Comparison of ENCODE assay signal across 30 cellular contexts in genomic region chr7:73858807-73859206, GRCh38. TPM values are rescaled to one million over a fixed set of nuclear protein-coding genes. Genes with fewer than 3 reads are reported as not detected.
"Had no signal": no experiment of that assay in that cellular context is flagged by ENCODE, and none has a peak within 500 bp of the region (broad histone marks: within the 10 kb centered on the region; RNA-seq: fewer than 3 reads in every experiment).

No MANE protein-coding gene starts in this region.

- ATAC-seq: activated CD4-positive, CD25-positive, alpha-beta regulatory T cell treated with anti-CD3 and anti-CD28 coated beads, Interleukin-2, amount 50 U/mL, for 24 hours; activated T-cell treated with anti-CD3 and anti-CD28 coated beads, Interleukin-2, amount 50 U/mL, for 72 hours; body of pancreas; foreskin keratinocyte; left lobe of liver; right cardiac atrium had no signal

- H3K4me3 Mint-ChIP-seq: activated CD4-positive, alpha-beta T cell treated with anti-CD3 and anti-CD28 coated beads, Interleukin-2, amount 10 ng/mL, durations not matched to agents 7 days and 5 days; activated naive CD8-positive, alpha-beta T cell; activated T-cell treated with anti-CD3 and anti-CD28 coated beads, Interleukin-2, amount 50 U/mL, for 72 hours; endodermal cell; neural crest cell; T-helper 1 cell treated with Interleukin-12 subunit alpha and Interleukin-12 subunit beta and Interleukin-4 antibody, amounts not matched to agents 30 μg/mL and 1 μg/mL, for 36 hours had no signal

- H3K27ac Mint-ChIP-seq: activated CD4-positive, alpha-beta T cell treated with anti-CD3 and anti-CD28 coated beads, Interleukin-2, amount 10 ng/mL, durations not matched to agents 7 days and 5 days; activated naive CD8-positive, alpha-beta T cell; activated T-cell treated with anti-CD3 and anti-CD28 coated beads, Interleukin-2, amount 50 U/mL, for 72 hours; endodermal cell; T-helper 1 cell treated with Interleukin-12 subunit alpha and Interleukin-12 subunit beta and Interleukin-4 antibody, amounts not matched to agents 30 μg/mL and 1 μg/mL, for 36 hours had no signal

- H3K4me3 ChIP-seq: body of pancreas, dorsolateral prefrontal cortex, lung, prostate gland, stomach, vagina had no signal

- H3K9me3 Mint-ChIP-seq: activated CD4-positive, alpha-beta T cell treated with anti-CD3 and anti-CD28 coated beads, Interleukin-2, amount 10 ng/mL, durations not matched to agents 7 days and 5 days; activated T-cell treated with anti-CD3 and anti-CD28 coated beads, Interleukin-2, amount 50 U/mL, for 72 hours; neural crest cell; T-helper 1 cell treated with Interleukin-12 subunit alpha and Interleukin-12 subunit beta and Interleukin-4 antibody, amounts not matched to agents 30 μg/mL and 1 μg/mL, for 36 hours had no signal

- DNase-seq: activated CD4-positive, alpha-beta T cell treated with anti-CD3 and anti-CD28 coated beads, Interleukin-2, amount 10 ng/mL, durations not matched to agents 7 days and 5 days; activated CD8-positive, alpha-beta memory T cell treated with anti-CD3 and anti-CD28 coated beads for 24 hours; activated CD8-positive, alpha-beta memory T cell treated with anti-CD3 and anti-CD28 coated beads, Interleukin-2, amount 50 U/mL, for 48 hours; activated effector memory CD4-positive, alpha-beta T cell treated with anti-CD3 and anti-CD28 coated beads, Interleukin-2, amount 50 U/mL, for 16 hours; activated T-cell treated with anti-CD3 and anti-CD28 coated beads, Interleukin-2, amount 50 U/mL, for 72 hours; body of pancreas; dorsolateral prefrontal cortex; endodermal cell; foreskin keratinocyte; hippocampal formation; islet precursor cell; midbrain; right cardiac atrium; small intestine; stimulated activated CD4-positive, alpha-beta T cell treated with anti-CD3 and anti-CD28 coated beads, Interleukin-15, amount 100 ng/mL, for 24 hours; stimulated activated CD4-positive, alpha-beta T cell treated with anti-CD3 and anti-CD28 coated beads, Interleukin-4, amount 100 ng/mL, for 1 hour; stomach; trophoblast cell had no signal

- H3K4me1 Mint-ChIP-seq: endodermal cell, neural crest cell had no signal

RNA-seq across cellular contexts. Expression of gene TMEM270, which starts 2.2 kb away (rescaled TPM):
- total RNA-seq: activated CD4-positive, alpha-beta T cell treated with anti-CD3 and anti-CD28 coated beads, Interleukin-2, amount 10 ng/mL, durations not matched to agents 7 days and 5 days; activated T-cell treated with anti-CD3 and anti-CD28 coated beads, Interleukin-2, amount 50 U/mL, for 72 hours; body of pancreas; cardiac septum; endodermal cell; foreskin keratinocyte; left lobe of liver; myocyte; neural crest cell; omental fat pad; right cardiac atrium; stomach; temporal lobe; vagina had no signal

RNA-seq across cellular contexts. Expression of gene METTL27, which starts 16.5 kb away (rescaled TPM):
- total RNA-seq: vagina had no signal

RNA-seq across cellular contexts. Expression of gene CLDN4, which starts 28.0 kb away (rescaled TPM):
- total RNA-seq: cardiac septum, myocyte had no signal
